ENCODE assay signal across 29 cellular contexts in the genomic region with DNA sequence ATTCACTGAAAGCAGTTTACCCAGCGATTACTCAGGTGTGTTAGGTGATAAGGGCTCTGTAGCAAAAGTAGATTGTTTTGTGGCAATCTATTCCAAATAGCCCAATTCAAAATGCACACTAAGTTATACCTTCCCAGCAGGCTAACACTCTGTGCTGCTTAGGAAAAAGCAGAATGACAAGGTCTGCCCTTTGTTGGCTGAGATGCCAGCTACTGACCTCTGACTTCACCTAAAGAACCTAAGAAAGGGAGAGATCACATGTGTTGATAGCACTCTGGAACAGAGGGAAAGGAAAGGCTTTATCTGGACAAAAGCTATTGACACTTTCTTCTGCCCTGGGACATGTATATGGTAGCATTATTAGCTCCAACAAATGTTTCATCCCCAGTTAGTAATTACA.
"Had no signal": no experiment of that assay in that cellular context is flagged by ENCODE, and none has a peak within 500 bp of the region (broad histone marks: within the 10 kb centered on the region; RNA-seq: fewer than 3 reads in every experiment).

No MANE protein-coding gene starts in this region.

- H3K4me1 ChIP-seq: suprapubic skin, testis, tibial artery, tibial nerve, transverse colon, upper lobe of left lung, upper lobe of right lung, uterus, vagina had no signal

- FAIRE-seq: urothelium cell line had no signal

- H3K27ac ChIP-seq: stomach, suprapubic skin, testis, thoracic aorta, thyroid gland, tibial artery, tibial nerve, transverse colon, upper lobe of left lung, upper lobe of right lung, uterus, vagina had no signal

- H3K36me3 ChIP-seq: stomach, suprapubic skin, thoracic aorta, thyroid gland, tibial artery, tibial nerve, transverse colon, upper lobe of left lung, upper lobe of right lung, uterus, vagina had no signal

- H3K4me3 ChIP-seq: stomach, suprapubic skin, testis, thoracic aorta, thyroid gland, tibial artery, tibial nerve, transverse colon, upper lobe of left lung, upper lobe of right lung, uterus, vagina had no signal

- ATAC-seq: stimulated activated effector memory CD8-positive, alpha-beta T cell treated with anti-CD3 and anti-CD28 coated beads, Interleukin-12 subunit alpha, Interleukin-12 subunit beta, amount 100 ng/mL, for 72 hours; stimulated activated memory B cell treated with anti-CD40 and anti-IgM and Interleukin-4, amounts not matched to agents 10 μg/mL and 1 μg/mL and 100 μg/mL, for 72 hours; stimulated activated naive B cell treated with anti-CD40 and anti-IgM and Interleukin-4, amounts not matched to agents 10 μg/mL and 1 μg/mL and 100 μg/mL, for 72 hours; stimulated activated naive CD8-positive, alpha-beta T cell treated with anti-CD3 and anti-CD28 coated beads, Interleukin-15, amount 100 ng/mL, for 72 hours; stimulated activated naive CD8-positive, alpha-beta T cell treated with anti-CD3 and anti-CD28 coated beads, Interleukin-15, Interleukin-2, amounts not matched to agents 100 U/mL and 50 U/mL, for 24 hours; upper lobe of right lung had no signal

- DNase-seq: stimulated activated CD4-positive, alpha-beta T cell treated with anti-CD3 and anti-CD28 coated beads, Interleukin-2, amount 100 ng/mL, for 48 hours; stimulated activated CD4-positive, alpha-beta T cell treated with anti-CD3 and anti-CD28 coated beads, Interleukin-4, amount 100 ng/mL, for 1 hour; stimulated activated CD4-positive, alpha-beta T cell treated with anti-CD3 and anti-CD28 coated beads, Interleukin-4, amount 100 ng/mL, for 24 hours; stimulated activated CD4-positive, alpha-beta T cell treated with anti-CD3 and anti-CD28 coated beads, Interleukin-4, amount 100 ng/mL, for 4 hours; stimulated activated CD8-positive, alpha-beta memory T cell treated with anti-CD3 and anti-CD28 coated beads, Interleukin-4, amount 100 ng/mL, for 48 hours; stimulated activated naive B cell treated with anti-CD40 and anti-IgM and Interleukin-4, amounts not matched to agents 10 μg/mL and 1 μg/mL and 100 μg/mL, for 72 hours; stimulated activated naive CD4-positive, alpha-beta T cell; stimulated activated naive CD4-positive, alpha-beta T cell treated with Interleukin-2 at 50 U/mL for 16 hours; stimulated activated naive CD8-positive, alpha-beta T cell treated with anti-CD3 and anti-CD28 coated beads, Interleukin-15, amount 100 ng/mL, for 72 hours; stimulated activated naive CD8-positive, alpha-beta T cell treated with anti-CD3 and anti-CD28 coated beads, Interleukin-15, Interleukin-2, amounts not matched to agents 100 U/mL and 50 U/mL, for 24 hours; stomach; substantia nigra; testis; thyroid gland; tibial artery; transverse colon; trophoblast cell; upper lobe of left lung; upper lobe of right lung; uterus had no signal

- H3K27ac Mint-ChIP-seq: stimulated activated effector memory CD8-positive, alpha-beta T cell treated with anti-CD3 and anti-CD28 coated beads, Interleukin-12 subunit alpha, Interleukin-12 subunit beta, amount 100 ng/mL, for 72 hours; stimulated activated memory B cell treated with anti-CD40 and anti-IgM and Interleukin-4, amounts not matched to agents 10 μg/mL and 1 μg/mL and 100 μg/mL, for 72 hours; stimulated activated naive B cell treated with anti-CD40 and anti-IgM and Interleukin-4, amounts not matched to agents 10 μg/mL and 1 μg/mL and 100 μg/mL, for 72 hours; stimulated activated naive CD8-positive, alpha-beta T cell treated with anti-CD3 and anti-CD28 coated beads, Interleukin-15, amount 100 ng/mL, for 72 hours; stimulated activated naive CD8-positive, alpha-beta T cell treated with anti-CD3 and anti-CD28 coated beads, Interleukin-15, Interleukin-2, amounts not matched to agents 100 ng/mL and 50 ng/mL, for 24 hours; type B pancreatic cell had no signal

- H3K36me3 Mint-ChIP-seq: stimulated activated effector memory CD8-positive, alpha-beta T cell treated with anti-CD3 and anti-CD28 coated beads, Interleukin-12 subunit alpha, Interleukin-12 subunit beta, amount 100 ng/mL, for 72 hours; stimulated activated memory B cell treated with anti-CD40 and anti-IgM and Interleukin-4, amounts not matched to agents 10 μg/mL and 1 μg/mL and 100 μg/mL, for 72 hours; stimulated activated naive B cell treated with anti-CD40 and anti-IgM and Interleukin-4, amounts not matched to agents 10 μg/mL and 1 μg/mL and 100 μg/mL, for 72 hours; type B pancreatic cell had no signal

- H3K9me3 Mint-ChIP-seq: stimulated activated memory B cell treated with anti-CD40 and anti-IgM and Interleukin-4, amounts not matched to agents 10 μg/mL and 1 μg/mL and 100 μg/mL, for 72 hours; stimulated activated naive B cell treated with anti-CD40 and anti-IgM and Interleukin-4, amounts not matched to agents 10 μg/mL and 1 μg/mL and 100 μg/mL, for 72 hours; stimulated activated naive CD8-positive, alpha-beta T cell treated with anti-CD3 and anti-CD28 coated beads, Interleukin-15, amount 100 ng/mL, for 72 hours; stimulated activated naive CD8-positive, alpha-beta T cell treated with anti-CD3 and anti-CD28 coated beads, Interleukin-15, Interleukin-2, amounts not matched to agents 100 ng/mL and 50 ng/mL, for 24 hours; type B pancreatic cell had no signal

- H3K9me3 ChIP-seq: suprapubic skin, testis, thoracic aorta, thyroid gland, tibial artery, tibial nerve, transverse colon, upper lobe of left lung, upper lobe of right lung, uterus, vagina had no signal

- H3K27me3 ChIP-seq: stomach, suprapubic skin, testis, thyroid gland, tibial artery, tibial nerve, transverse colon, upper lobe of left lung, upper lobe of right lung, uterus, vagina had no signal

- H3K27me3 Mint-ChIP-seq: stimulated activated memory B cell treated with anti-CD40 and anti-IgM and Interleukin-4, amounts not matched to agents 10 μg/mL and 1 μg/mL and 100 μg/mL, for 72 hours; stimulated activated naive B cell treated with anti-CD40 and anti-IgM and Interleukin-4, amounts not matched to agents 10 μg/mL and 1 μg/mL and 100 μg/mL, for 72 hours; stimulated activated naive CD8-positive, alpha-beta T cell treated with anti-CD3 and anti-CD28 coated beads, Interleukin-15, amount 100 ng/mL, for 72 hours; stimulated activated naive CD8-positive, alpha-beta T cell treated with anti-CD3 and anti-CD28 coated beads, Interleukin-15, Interleukin-2, amounts not matched to agents 100 ng/mL and 50 ng/mL, for 24 hours had no signal

- H3K4me3 Mint-ChIP-seq: stimulated activated effector memory CD8-positive, alpha-beta T cell treated with anti-CD3 and anti-CD28 coated beads, Interleukin-12 subunit alpha, Interleukin-12 subunit beta, amount 100 ng/mL, for 72 hours; stimulated activated memory B cell treated with anti-CD40 and anti-IgM and Interleukin-4, amounts not matched to agents 10 μg/mL and 1 μg/mL and 100 μg/mL, for 72 hours; stimulated activated naive B cell treated with anti-CD40 and anti-IgM and Interleukin-4, amounts not matched to agents 10 μg/mL and 1 μg/mL and 100 μg/mL, for 72 hours; stimulated activated naive CD8-positive, alpha-beta T cell treated with anti-CD3 and anti-CD28 coated beads, Interleukin-15, amount 100 ng/mL, for 72 hours; stimulated activated naive CD8-positive, alpha-beta T cell treated with anti-CD3 and anti-CD28 coated beads, Interleukin-15, Interleukin-2, amounts not matched to agents 100 ng/mL and 50 ng/mL, for 24 hours; type B pancreatic cell had no signal

- H3K4me1 Mint-ChIP-seq: stimulated activated effector memory CD8-positive, alpha-beta T cell treated with anti-CD3 and anti-CD28 coated beads, Interleukin-12 subunit alpha, Interleukin-12 subunit beta, amount 100 ng/mL, for 72 hours; stimulated activated memory B cell treated with anti-CD40 and anti-IgM and Interleukin-4, amounts not matched to agents 10 μg/mL and 1 μg/mL and 100 μg/mL, for 72 hours; stimulated activated naive B cell treated with anti-CD40 and anti-IgM and Interleukin-4, amounts not matched to agents 10 μg/mL and 1 μg/mL and 100 μg/mL, for 72 hours; stimulated activated naive CD8-positive, alpha-beta T cell treated with anti-CD3 and anti-CD28 coated beads, Interleukin-15, amount 100 ng/mL, for 72 hours had no signal
